In the genomic region with DNA sequence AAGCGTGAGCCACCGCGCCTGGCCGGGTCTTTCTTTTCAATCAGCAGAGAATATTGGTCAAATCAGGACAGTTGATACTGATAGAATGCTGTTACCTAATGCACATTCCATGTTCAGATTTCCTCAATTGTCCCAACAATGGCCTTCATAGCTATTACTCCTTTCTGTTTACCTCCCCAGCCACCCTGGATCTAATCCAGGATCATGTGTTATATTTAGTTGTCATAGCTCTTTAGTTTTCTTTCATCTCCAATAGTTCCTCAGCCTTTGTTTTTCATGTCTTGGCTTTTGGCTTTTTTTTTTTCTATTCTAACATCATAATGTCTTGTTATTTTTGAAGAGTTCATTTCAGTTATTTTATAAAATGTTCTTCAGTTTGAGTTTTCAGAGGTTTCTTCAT, we compare ENCODE assay signal across 23 cellular contexts. TPM values are rescaled to one million over a fixed set of nuclear protein-coding genes. Genes with fewer than 3 reads are reported as not detected.
DNase-seq lines count a peak whose midpoint lies in the region; ATAC-seq and TF ChIP-seq lines count a peak whose summit lies in the region.
"Had no signal": no experiment of that assay in that cellular context is flagged by ENCODE, and none has a peak within 500 bp of the region (broad histone marks: within the 10 kb centered on the region; RNA-seq: fewer than 3 reads in every experiment).

No MANE protein-coding gene starts in this region.

- no peaks in the 10 kb centered on the region for H3K36me3 ChIP-seq in breast epithelium
- no peaks in the 10 kb centered on the region; the same call in 1 of the 2 replicates for H3K36me3 ChIP-seq in PC-9 (ENCODE audit: low read depth)
- H3K36me3 ChIP-seq: cardiac muscle cell had no signal

- H4K20me1 ChIP-seq in PC-9 (ENCODE audit: insufficient read depth) = no peaks in the 10 kb centered on the region; the same call in 1 of the 2 replicates

- TF ChIP-seq CTCF in MCF 10A (IDR thresholded peaks at IDR 0.05; ENCODE audit: unreplicated experiment) = no peak
- TF ChIP-seq CTCF in breast epithelium (IDR thresholded peaks at IDR 0.05) = no peak
- no peak for TF ChIP-seq CTCF in activated B cell treated with CpG ODN at 0.5 μM for 24 hours (IDR thresholded peaks at IDR 0.05)
- no peak for TF ChIP-seq CTCF in PC-9 (conservative IDR thresholded peaks at IDR 0.05)

- no peaks in the 10 kb centered on the region for H3K9me2 ChIP-seq in PC-9 (ENCODE audit: insufficient read depth)

- CTCF ChIA-PET in MCF 10A (lab: Yijun Ruan, JAX) = interaction anchor here (0.6 to 1.0 kb wide), 2 partner anchors 15 to 80 kb away, joined by 3 read pairs; no protein-coding TSS in a partner anchor
- CTCF ChIA-PET in activated B cell treated with CpG ODN at 0.5 μM for 24 hours (lab: Charles Lee) = interaction anchor here (3.3 kb wide), 1 partner anchor 52 kb away, joined by 10 read pairs; no protein-coding TSS in a partner anchor
- CTCF ChIA-PET in PC-9 (lab: Charles Lee) = no interaction called here

- H3K4me3 ChIP-seq in breast epithelium (no peak overlapping the region), PC-9 (no peak overlapping the region)
- H3K4me3 ChIP-seq: cardiac muscle cell, skin epidermis had no signal

- H3K79me2 ChIP-seq in PC-9 (ENCODE audit: low read depth) = peaks cover 100% of the 10 kb centered on the region

- DNase-seq in MCF 10A (ENCODE audit: unreplicated experiment) (no peak), breast epithelium (ENCODE audit: low spot score in 2 of 2) (no peak), activated B cell treated with CpG ODN at 0.5 μM for 24 hours (no peak), lung microvascular endothelial cell (ENCODE audit: low read depth in 2 of 2) (peak; percentile 31 to 45), left colon (no peak), PC-9 (no peak), mucosa of gallbladder (ENCODE audit: low spot score) (no peak)
- DNase-seq: activated CD4-positive, alpha-beta T cell treated with anti-CD3 and anti-CD28 coated beads, Interleukin-2, amount 50 U/mL, for 4 hours; activated naive CD4-positive, alpha-beta T cell treated with Interleukin-2 at 50 U/mL for 16 hours; anterior cingulate cortex; DMS153; glutamatergic neuron; IMR-90; NCI-H1092 treated with DMSO at 0.1 percent for 48 hours; NCI-H1930; NCI-H226; NCI-H774 had no signal

- H3K27ac Mint-ChIP-seq in MCF 10A (ENCODE audit: low read depth, unreplicated experiment) (peak overlapping the region; percentile 61), activated B cell treated with CpG ODN at 0.5 μM for 24 hours (peak overlapping the region; percentile 65)
- H3K27ac Mint-ChIP-seq: T-helper 2 cell treated with Interferon-gamma antibody and Interleukin-4, amounts not matched to agents 5 μg/mL and 100 μg/mL, for 36 hours had no signal

- H3K4me1 ChIP-seq in breast epithelium = peaks cover 0 to 10% of the 10 kb centered on the region in 2 donors
- peaks cover 46% of the 10 kb centered on the region for H3K4me1 ChIP-seq in PC-9 (replicated peaks; ENCODE audit: insufficient read depth)

- no peak overlapping the region for H3K27ac ChIP-seq in breast epithelium
- H3K27ac ChIP-seq in PC-9 = no peak overlapping the region
- H3K27ac ChIP-seq: C4-2B, cardiac muscle cell, VCaP had no signal

- no peak for ATAC-seq in activated B cell treated with CpG ODN at 0.5 μM for 24 hours (ENCODE audit: low read depth)
- ATAC-seq in left colon = no peak
- ATAC-seq: SK-N-SH treated with all-trans-retinoic acid at 6 μM for 48 hours had no signal

- H3K9me3 Mint-ChIP-seq in MCF 10A (ENCODE audit: unreplicated experiment) = no peaks in the 10 kb centered on the region
- no peaks in the 10 kb centered on the region for H3K9me3 Mint-ChIP-seq in activated B cell treated with CpG ODN at 0.5 μM for 24 hours
- H3K9me3 Mint-ChIP-seq: T-helper 2 cell treated with Interferon-gamma antibody and Interleukin-4, amounts not matched to agents 5 μg/mL and 100 μg/mL, for 36 hours had no signal

- no TSS peak for BruUV-seq in MCF 10A (replicated peaks; lab: Mats Ljungman, UMichigan)
- BruUV-seq in PC-9 (replicated peaks; lab: Mats Ljungman, UMichigan) = no TSS peak

- H3K4me2 ChIP-seq in PC-9 = no peak overlapping the region

- no peaks in the 10 kb centered on the region for H3K9me3 ChIP-seq in breast epithelium
- H3K9me3 ChIP-seq in PC-9 (ENCODE audit: insufficient read depth, low read depth) = no peaks in the 10 kb centered on the region

- H3K36me3 Mint-ChIP-seq in MCF 10A (ENCODE audit: insufficient read depth, unreplicated experiment) (peaks cover 4% of the 10 kb centered on the region), activated B cell treated with CpG ODN at 0.5 μM for 24 hours (ENCODE audit: low read depth) (peaks cover 7% of the 10 kb centered on the region)

- no peak overlapping the region for H2AFZ ChIP-seq in PC-9

- H3K4me1 Mint-ChIP-seq in MCF 10A (ENCODE audit: insufficient read depth, unreplicated experiment) = peaks cover 78% of the 10 kb centered on the region
- peaks cover 93% of the 10 kb centered on the region for H3K4me1 Mint-ChIP-seq in activated B cell treated with CpG ODN at 0.5 μM for 24 hours

- POLR2A ChIA-PET in MCF 10A (lab: Yijun Ruan, JAX) (interaction anchor here (0.6 to 14.2 kb wide), 7 partner anchors 8 to 80 kb away, joined by 3 to 366 read pairs (median 10); partner anchors contain the start of gene USP3), activated B cell treated with CpG ODN at 0.5 μM for 24 hours (lab: Charles Lee) (interaction anchor here (0.6 to 2.6 kb wide), 3 partner anchors 15 to 103 kb away, joined by 3 to 20 read pairs (median 7); partner anchors contain the start of gene USP3), PC-9 (lab: Charles Lee; ENCODE audit: unreplicated experiment) (no interaction called here)

- no peaks in the 10 kb centered on the region for H3K27me3 ChIP-seq in breast epithelium
- H3K27me3 ChIP-seq in PC-9 (ENCODE audit: insufficient read depth, low read depth) = no peaks in the 10 kb centered on the region
- H3K27me3 ChIP-seq: cardiac muscle cell had no signal

- intact Hi-C loops in MCF 10A (cut with micrococcal nuclease) (no loop called here), breast epithelium (cut with DNase I; ENCODE audit: low total_unique reads) (no loop called here), activated B cell treated with CpG ODN at 0.5 μM for 24 hours (cut with micrococcal nuclease) (loop anchor here (5.0 kb wide), 1 partner anchor 33 kb away; no protein-coding TSS in a partner anchor), left colon (cut with DNase I, micrococcal nuclease) (no loop called here), PC-9 (cut with micrococcal nuclease; ENCODE audit: unreplicated experiment) (no loop called here)

- H3K4me3 Mint-ChIP-seq in MCF 10A (ENCODE audit: unreplicated experiment) (no peak overlapping the region), activated B cell treated with CpG ODN at 0.5 μM for 24 hours (no peak overlapping the region)
- H3K4me3 Mint-ChIP-seq: T-helper 2 cell treated with Interferon-gamma antibody and Interleukin-4, amounts not matched to agents 5 μg/mL and 100 μg/mL, for 36 hours had no signal

- no peaks in the 10 kb centered on the region for H3K27me3 Mint-ChIP-seq in MCF 10A (ENCODE audit: insufficient read depth, unreplicated experiment)
- H3K27me3 Mint-ChIP-seq in activated B cell treated with CpG ODN at 0.5 μM for 24 hours = no peaks in the 10 kb centered on the region

- peaks cover 5% of the 10 kb centered on the region; the same call in 1 of the 2 replicates for H3F3A ChIP-seq in PC-9 (ENCODE audit: insufficient read depth, low read depth)

- no peak for TF ChIP-seq POLR2A in breast epithelium (IDR thresholded peaks at IDR 0.05)

RNA-seq across cellular contexts. Expression of gene USP3, which starts 14.6 kb away (rescaled TPM):
- total RNA-seq in MCF 10A (2022) (59.0 and 70.2 TPM in 2 replicates), breast epithelium (10 to 100 TPM; 70.4 to 88.7 (median 76.7) TPM), activated B cell treated with CpG ODN at 0.5 μM for 24 hours (92.7 and 110 TPM in 2 replicates), lung microvascular endothelial cell (25.3 and 30.0 TPM in 2 replicates), left colon (10 to 100 TPM; 74.7 to 79.9 TPM), PC-9 (2021) (57.5 and 59.7 TPM in 2 replicates), mucosa of gallbladder (81.2 TPM)

Comparison
In these comparisons a context has a peak if more than half of its experiments do, and no peak if none do; other contexts are left out.
1. DNase-seq: peak in lung microvascular endothelial cell (2 of 2); none in MCF 10A (single experiment), breast epithelium (0 of 2), activated B cell treated with CpG ODN at 0.5 μM for 24 hours (single experiment), left colon (0 of 2), PC-9 (0 of 2) and mucosa of gallbladder (single experiment).